Comparison of ENCODE assay signal across 6 cellular contexts in genomic region chr13:49951689-49952088, GRCh38. TPM values are rescaled to one million over a fixed set of nuclear protein-coding genes. Genes with fewer than 3 reads are reported as not detected.
DNase-seq lines count a peak whose midpoint lies in the region; ATAC-seq, FAIRE-seq and TF ChIP-seq lines count a peak whose summit lies in the region.
"Not testable (repeated sequence)": the region's sequence is repeated elsewhere in the genome, so short reads cannot be mapped to it uniquely, and the experiment has no call there.

No MANE protein-coding gene starts in this region.

- H3K4me3 ChIP-seq in Caco-2 (ENCODE audit: low read depth, low read length); hepatocyte; HepG2 (replicated peaks in 1 of 3; ENCODE audit: insufficient read depth in 1 of 3, low read depth in 2 of 3, low read length in 3 of 3); mucosa of rectum (ENCODE audit: low read length in 2 of 2); small intestine (ENCODE audit: low read depth in 1 of 2, low read length in 2 of 2): not testable (repeated sequence)

- WGBS in hepatocyte (ENCODE audit: low lambda C conversion rate, missing lambda C conversion rate): 67% methylated on average over 3 of the region's 3 CpGs
- 10% methylated on average over 3 of the region's 3 CpGs for WGBS in HepG2 (ENCODE audit: low lambda C conversion rate)
- 7 to 60% (median 49%) methylated on average over 3 of the region's 3 CpGs for WGBS in small intestine, 3 donors

- H3K27ac Mint-ChIP-seq in Caco-2 (ENCODE audit: unreplicated experiment): peak overlapping the region; percentile 48
- H3K27ac Mint-ChIP-seq in type B pancreatic cell: peak overlapping the region; percentile 69

- not testable (repeated sequence) for TF ChIP-seq POLR2A in HepG2 (IDR thresholded peaks at IDR 0.05; ENCODE audit: insufficient read depth in 1 of 2, low read depth in 2 of 2, low read length in 2 of 2)

- POLR2A ChIA-PET in Caco-2 (lab: Charles Lee) (interaction anchor here (1.0 kb wide), 1 partner anchor 15 kb away, joined by 3 read pairs; the partner anchor contains the start of gene SPRYD7), HepG2 (lab: Yijun Ruan, JAX) (interaction anchor here (1.3 kb wide), 1 partner anchor 15 kb away, joined by 5 read pairs; the partner anchor contains the start of gene SPRYD7)

- H3K9me3 Mint-ChIP-seq in Caco-2 (ENCODE audit: unreplicated experiment); type B pancreatic cell: not testable (repeated sequence)

- H3K9me2 ChIP-seq in hepatocyte (replicated peaks; ENCODE audit: insufficient read depth): not testable (repeated sequence)

- CTCF ChIA-PET in Caco-2 (lab: Charles Lee); HepG2 (lab: Yijun Ruan, JAX; ENCODE audit: low intra/inter-chr PET ratio, low total read pairs): not testable (repeated sequence)

- in situ Hi-C loops in HepG2 (cut with HindIII; ENCODE audit: extremely low pct_ligation_motif_present, low pct_unique_long_range_greater_than_20kb): not testable (repeated sequence)

- not testable (repeated sequence) for H3K27me3 ChIP-seq in Caco-2 (replicated peaks; ENCODE audit: control insufficient read depth, insufficient read depth, low read length); hepatocyte; HepG2 (ENCODE audit: control insufficient read depth in 1 of 2, insufficient read depth in 2 of 2, low read length in 2 of 2); mucosa of rectum (ENCODE audit: control insufficient read depth in 2 of 2, insufficient read depth in 2 of 2, low read length in 2 of 2); small intestine (ENCODE audit: control insufficient read depth in 2 of 2, insufficient read depth in 2 of 2, low read length in 2 of 2)

- not testable (repeated sequence) for H3K36me3 ChIP-seq in Caco-2 (ENCODE audit: control insufficient read depth, insufficient read depth, low read length); hepatocyte (replicated peaks; ENCODE audit: insufficient read depth, low read depth); HepG2 (replicated peaks in 1 of 2; ENCODE audit: control insufficient read depth in 1 of 2, insufficient read depth in 2 of 2, low read length in 2 of 2); mucosa of rectum (ENCODE audit: control insufficient read depth in 2 of 2, insufficient read depth in 2 of 2, low read length in 2 of 2); small intestine (ENCODE audit: control insufficient read depth in 2 of 2, insufficient read depth in 2 of 2, low read length in 2 of 2)

- not testable (repeated sequence) for H3K4me1 Mint-ChIP-seq in Caco-2 (ENCODE audit: low read depth, unreplicated experiment); type B pancreatic cell (ENCODE audit: unreplicated experiment)

- H3K4me1 ChIP-seq in Caco-2 (peaks cover 31% of the 10 kb centered on the region), HepG2 (ENCODE audit: insufficient read depth, low read length) (peaks cover 17% of the 10 kb centered on the region), mucosa of rectum (ENCODE audit: control insufficient read depth in 2 of 2, insufficient read depth in 2 of 2, low read length in 2 of 2) (peaks cover 10 to 19% of the 10 kb centered on the region in 2 donors)
- not testable (repeated sequence) for H3K4me1 ChIP-seq in hepatocyte (ENCODE audit: insufficient read depth); small intestine (ENCODE audit: control insufficient read depth in 2 of 2, insufficient read depth in 1 of 2, low read depth in 1 of 2, low read length in 1 of 2)

- BruUV-seq in Caco-2 (replicated peaks; lab: Mats Ljungman, UMichigan); HepG2 (replicated peaks; lab: Mats Ljungman, UMichigan): not testable (repeated sequence)

- intact Hi-C loops in Caco-2 (cut with micrococcal nuclease; ENCODE audit: unreplicated experiment); HepG2 (cut with micrococcal nuclease; ENCODE audit: unreplicated experiment): not testable (repeated sequence)

- TF ChIP-seq CTCF in Caco-2 (IDR thresholded peaks at IDR 0.05; ENCODE audit: insufficient read depth in 1 of 2, low read depth in 1 of 2, low read length in 1 of 2, severe bottlenecking in 1 of 2, unreplicated experiment in 1 of 2); hepatocyte (IDR thresholded peaks at IDR 0.05; ENCODE audit: poor library complexity); HepG2 (CRISPR knock-in tag; IDR thresholded peaks at IDR 0.05); type B pancreatic cell (conservative IDR thresholded peaks at IDR 0.05): not testable (repeated sequence)

- not testable (repeated sequence) for H3K27me3 Mint-ChIP-seq in Caco-2 (ENCODE audit: insufficient read depth, unreplicated experiment); type B pancreatic cell

- H3K9me3 ChIP-seq in Caco-2; hepatocyte (ENCODE audit: low read depth); HepG2 (ENCODE audit: low read length); mucosa of rectum (ENCODE audit: control insufficient read depth in 2 of 2, low read length in 2 of 2); small intestine (ENCODE audit: control insufficient read depth, low read depth): not testable (repeated sequence)

- H3K9ac ChIP-seq in HepG2 (ENCODE audit: insufficient read depth, low read depth, low read length); mucosa of rectum (ENCODE audit: low read depth in 1 of 2, low read length in 2 of 2): not testable (repeated sequence)

- H3K27ac ChIP-seq in hepatocyte (peak overlapping the region; percentile 87), mucosa of rectum (ENCODE audit: low read depth in 2 of 2, low read length in 2 of 2) (peak overlapping the region; percentile 56 to 80)
- not testable (repeated sequence) for H3K27ac ChIP-seq in HepG2 (ENCODE audit: extremely low read length, insufficient read depth, low read length); small intestine (ENCODE audit: low read depth in 1 of 2, low read length in 1 of 2)

- FAIRE-seq in HepG2 (lab: Jason Lieb, UNC); small intestine (lab: Jason Lieb, UNC): not testable (repeated sequence)

- not testable (repeated sequence) for H3K36me3 Mint-ChIP-seq in Caco-2 (ENCODE audit: insufficient read depth, unreplicated experiment); type B pancreatic cell

- not testable (repeated sequence) for H3K79me2 ChIP-seq in hepatocyte; HepG2 (ENCODE audit: insufficient read depth, low read length)

- not testable (repeated sequence) for H4K20me1 ChIP-seq in hepatocyte (ENCODE audit: insufficient read depth, poor library complexity, severe bottlenecking); HepG2 (ENCODE audit: insufficient read depth, low read length)

- H3K4me3 Mint-ChIP-seq in Caco-2 (ENCODE audit: unreplicated experiment); type B pancreatic cell: not testable (repeated sequence)

- not testable (repeated sequence) for H3K4me2 ChIP-seq in hepatocyte; HepG2 (ENCODE audit: low read depth, low read length)

- peak; percentile 22 to 45 for DNase-seq in Caco-2
- peak; percentile 18 for DNase-seq in hepatocyte (ENCODE audit: low spot score)
- not testable (repeated sequence) for DNase-seq in HepG2 (ENCODE audit: low spot score); type B pancreatic cell (ENCODE audit: extremely low spot score, unreplicated experiment)
- peak; percentile 52 for DNase-seq in small intestine

- not testable (repeated sequence) for ATAC-seq in HepG2

- not testable (repeated sequence) for TF ChIP-seq RAD21 in HepG2 (CRISPR knock-in tag; IDR thresholded peaks at IDR 0.05)

- TF ChIP-seq EP300 in HepG2 (IDR thresholded peaks at IDR 0.05; ENCODE audit: low read depth in 2 of 2, low read length in 2 of 2); HepG2 (CRISPR knock-in tag; IDR thresholded peaks at IDR 0.05; ENCODE audit: borderline replicate concordance): not testable (repeated sequence)

- not testable (repeated sequence) for H2AFZ ChIP-seq in hepatocyte; HepG2 (ENCODE audit: low read length)

RNA-seq across cellular contexts. Expression of gene SPRYD7, which starts 15.5 kb away (rescaled TPM):
- total RNA-seq in Caco-2 (2022) (16.7 and 20.7 TPM in 2 replicates), hepatocyte (10.3 and 12.1 TPM in 2 replicates), HepG2 (2016; rRNA removed; fragmentation: Illumina TruSeq; extraction: Trizol) (5.9 and 6.8 TPM in 2 replicates), type B pancreatic cell (ENCODE audit: low replicate concordance) (6.0 and 7.0 TPM in 2 replicates)
- polyA plus RNA-seq in hepatocyte (15.9 and 16.6 TPM in 2 replicates), HepG2 (2011; rRNA removed) (2.2 and 2.7 TPM in 2 replicates), small intestine (1 to 10 TPM; 7.0 to 8.3 (median 7.0) TPM)
- total RNA-seq in HepG2 (2016; cell fraction: cytosol; rRNA removed; fragmentation: Illumina TruSeq; extraction: Trizol; ENCODE audit: low read depth): 0.97 and 1.0 TPM in 2 replicates
- total RNA-seq in HepG2 (2016; cell fraction: insoluble cytoplasmic fraction; rRNA removed; fragmentation: Illumina TruSeq; extraction: Trizol): 5.3 and 8.0 TPM in 2 replicates
- total RNA-seq in HepG2 (2016; cell fraction: membrane; rRNA removed; fragmentation: Illumina TruSeq; extraction: Trizol): 2.8 TPM in 2 replicates
- 2.6 and 3.9 TPM in 2 replicates for total RNA-seq in HepG2 (2016; cell fraction: nucleus; rRNA removed; fragmentation: Illumina TruSeq; extraction: Trizol)
- 1.2 and 1.7 TPM in 2 replicates for polyA plus RNA-seq in HepG2 (2011; cell fraction: cytosol; rRNA removed)
- polyA plus RNA-seq in HepG2 (2011; cell fraction: nucleus; rRNA removed): 1.6 TPM in 2 replicates
- polyA plus RNA-seq in HepG2 (2012): 4.8 and 6.4 TPM in 2 replicates
- polyA plus RNA-seq in HepG2 (2016; cell fraction: cytosol; fragmentation: Illumina TruSeq; extraction: Trizol; ENCODE audit: low read depth): 0.95 and 1.1 TPM in 2 replicates
- polyA plus RNA-seq in HepG2 (2016; cell fraction: insoluble cytoplasmic fraction; fragmentation: Illumina TruSeq; extraction: Trizol; ENCODE audit: low read depth): 11.8 and 13.0 TPM in 2 replicates
- polyA plus RNA-seq in HepG2 (2016; cell fraction: membrane; fragmentation: Illumina TruSeq; extraction: Trizol; ENCODE audit: low read depth): 2.9 and 3.0 TPM in 2 replicates
- polyA plus RNA-seq in HepG2 (2016; cell fraction: nucleus; fragmentation: Illumina TruSeq; extraction: Trizol; ENCODE audit: insufficient read depth, low read depth): 6.9 and 7.1 TPM in 2 replicates
- polyA minus RNA-seq in HepG2 (2011; rRNA and poly(A)+ RNA removed; ENCODE audit: low replicate concordance): 0.80 and 0.82 TPM in 2 replicates
- polyA minus RNA-seq in HepG2 (2011; cell fraction: cytosol; rRNA and poly(A)+ RNA removed): 1.5 and 1.9 TPM in 2 replicates
- polyA minus RNA-seq in HepG2 (2011; cell fraction: nucleus; rRNA and poly(A)+ RNA removed): 2.7 and 3.2 TPM in 2 replicates

RNA-seq across cellular contexts. Expression of gene TRIM13, which starts 45.2 kb away (rescaled TPM):
- 16.5 and 21.0 TPM in 2 replicates for total RNA-seq in Caco-2 (2022)
- 18.1 and 22.2 TPM in 2 replicates for total RNA-seq in hepatocyte
- polyA plus RNA-seq in hepatocyte: 24.0 and 24.4 TPM in 2 replicates
- 18.8 and 22.0 TPM in 2 replicates for total RNA-seq in HepG2 (2016; rRNA removed; fragmentation: Illumina TruSeq; extraction: Trizol)
- total RNA-seq in HepG2 (2016; cell fraction: cytosol; rRNA removed; fragmentation: Illumina TruSeq; extraction: Trizol; ENCODE audit: low read depth): 3.8 and 4.1 TPM in 2 replicates
- 17.5 and 19.2 TPM in 2 replicates for total RNA-seq in HepG2 (2016; cell fraction: insoluble cytoplasmic fraction; rRNA removed; fragmentation: Illumina TruSeq; extraction: Trizol)
- total RNA-seq in HepG2 (2016; cell fraction: membrane; rRNA removed; fragmentation: Illumina TruSeq; extraction: Trizol): 9.3 and 10.2 TPM in 2 replicates
- 27.0 and 27.5 TPM in 2 replicates for total RNA-seq in HepG2 (2016; cell fraction: nucleus; rRNA removed; fragmentation: Illumina TruSeq; extraction: Trizol)
- polyA plus RNA-seq in HepG2 (2011; rRNA removed): 22.5 and 24.4 TPM in 2 replicates
- polyA plus RNA-seq in HepG2 (2011; cell fraction: cytosol; rRNA removed): 8.9 and 14.0 TPM in 2 replicates
- polyA plus RNA-seq in HepG2 (2011; cell fraction: nucleus; rRNA removed): 21.8 and 30.3 TPM in 2 replicates
- 23.7 and 25.7 TPM in 2 replicates for polyA plus RNA-seq in HepG2 (2012)
- 4.4 and 5.2 TPM in 2 replicates for polyA plus RNA-seq in HepG2 (2016; cell fraction: cytosol; fragmentation: Illumina TruSeq; extraction: Trizol; ENCODE audit: low read depth)
- 14.1 and 15.8 TPM in 2 replicates for polyA plus RNA-seq in HepG2 (2016; cell fraction: insoluble cytoplasmic fraction; fragmentation: Illumina TruSeq; extraction: Trizol; ENCODE audit: low read depth)
- 9.0 and 9.8 TPM in 2 replicates for polyA plus RNA-seq in HepG2 (2016; cell fraction: membrane; fragmentation: Illumina TruSeq; extraction: Trizol; ENCODE audit: low read depth)
- 60.4 and 60.6 TPM in 2 replicates for polyA plus RNA-seq in HepG2 (2016; cell fraction: nucleus; fragmentation: Illumina TruSeq; extraction: Trizol; ENCODE audit: insufficient read depth, low read depth)
- polyA minus RNA-seq in HepG2 (2011; rRNA and poly(A)+ RNA removed; ENCODE audit: low replicate concordance): 7.9 TPM in 2 replicates
- 8.6 and 10.7 TPM in 2 replicates for polyA minus RNA-seq in HepG2 (2011; cell fraction: cytosol; rRNA and poly(A)+ RNA removed)
- 11.3 and 14.4 TPM in 2 replicates for polyA minus RNA-seq in HepG2 (2011; cell fraction: nucleus; rRNA and poly(A)+ RNA removed)
- 10 to 100 TPM in 2 of 3 donors, 1 to 10 TPM in 1; 9.2 to 10.9 (median 10.8) TPM for polyA plus RNA-seq in small intestine
- total RNA-seq in type B pancreatic cell (ENCODE audit: low replicate concordance): 33.8 and 42.0 TPM in 2 replicates
